ENCODE assay signal across 3 cellular contexts in the genomic region with DNA sequence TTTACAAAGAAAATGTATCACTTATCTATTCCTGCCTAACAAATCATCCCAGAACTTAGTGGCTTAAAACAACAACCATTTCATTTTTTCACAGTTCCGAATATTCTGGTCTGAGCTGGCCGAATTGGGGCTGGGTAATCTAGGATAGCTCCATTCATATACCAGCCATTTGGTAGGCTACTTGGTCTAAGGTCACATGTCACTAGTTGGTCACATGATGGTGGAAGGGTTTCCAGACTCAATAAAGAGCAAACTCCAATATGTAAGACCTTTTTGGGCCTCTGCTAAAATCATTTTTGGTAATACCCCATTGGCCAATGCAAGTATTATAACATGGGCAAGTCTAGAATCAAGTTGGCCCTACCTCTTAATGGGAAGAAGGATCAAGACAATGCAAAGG.
TF ChIP-seq lines count a peak whose summit lies in the region.

No MANE protein-coding gene starts in this region.

TF ChIP-seq in HepG2, 621 proteins besides CTCF, POLR2A, EP300 and RAD21:
- TF ChIP-seq, protein P1, sequence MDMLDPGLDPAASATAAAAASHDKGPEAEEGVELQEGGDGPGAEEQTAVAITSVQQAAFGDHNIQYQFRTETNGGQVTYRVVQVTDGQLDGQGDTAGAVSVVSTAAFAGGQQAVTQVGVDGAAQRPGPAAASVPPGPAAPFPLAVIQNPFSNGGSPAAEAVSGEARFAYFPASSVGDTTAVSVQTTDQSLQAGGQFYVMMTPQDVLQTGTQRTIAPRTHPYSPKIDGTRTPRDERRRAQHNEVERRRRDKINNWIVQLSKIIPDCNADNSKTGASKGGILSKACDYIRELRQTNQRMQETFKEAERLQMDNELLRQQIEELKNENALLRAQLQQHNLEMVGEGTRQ (IDR thresholded peaks at IDR 0.05; ENCODE audit: low read depth, low read length): 0 out of 2 replicates have a peak, but pooled peaks have one; percentile 12
- TF ChIP-seq, protein P1 (CRISPR knock-in tag; IDR thresholded peaks at IDR 0.05; ENCODE audit: borderline replicate concordance): no peak
- TF ChIP-seq ZNF557 (CRISPR knock-in tag; IDR thresholded peaks at IDR 0.05): no peak
TF ChIP-seq in HepG2: peak in this region for 1.

TF ChIP-seq in IMR-90, 13 proteins besides CTCF, POLR2A, EP300 and RAD21:
- TF ChIP-seq, protein P1 (IDR thresholded peaks at IDR 0.05; ENCODE audit: low read depth, low read length): peak; percentile 65
- no peak for TF ChIP-seq FOS (IDR thresholded peaks at IDR 0.05; ENCODE audit: low read depth, low read length)
TF ChIP-seq in IMR-90: peak in this region for 1.

TF ChIP-seq in H1, 55 proteins besides CTCF, POLR2A, EP300 and RAD21:
- TF ChIP-seq, protein P1 (IDR thresholded peaks at IDR 0.05; ENCODE audit: low read length): 0 out of 2 replicates have a peak, but pooled peaks have one; percentile 22
- TF ChIP-seq, protein P2, sequence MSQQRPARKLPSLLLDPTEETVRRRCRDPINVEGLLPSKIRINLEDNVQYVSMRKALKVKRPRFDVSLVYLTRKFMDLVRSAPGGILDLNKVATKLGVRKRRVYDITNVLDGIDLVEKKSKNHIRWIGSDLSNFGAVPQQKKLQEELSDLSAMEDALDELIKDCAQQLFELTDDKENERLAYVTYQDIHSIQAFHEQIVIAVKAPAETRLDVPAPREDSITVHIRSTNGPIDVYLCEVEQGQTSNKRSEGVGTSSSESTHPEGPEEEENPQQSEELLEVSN (IDR thresholded peaks at IDR 0.05): no peak
- TF ChIP-seq BACH1 (IDR thresholded peaks at IDR 0.05; ENCODE audit: low read length): no peak
